13 cellular contexts compared by ENCODE assay signal in the genomic region with DNA sequence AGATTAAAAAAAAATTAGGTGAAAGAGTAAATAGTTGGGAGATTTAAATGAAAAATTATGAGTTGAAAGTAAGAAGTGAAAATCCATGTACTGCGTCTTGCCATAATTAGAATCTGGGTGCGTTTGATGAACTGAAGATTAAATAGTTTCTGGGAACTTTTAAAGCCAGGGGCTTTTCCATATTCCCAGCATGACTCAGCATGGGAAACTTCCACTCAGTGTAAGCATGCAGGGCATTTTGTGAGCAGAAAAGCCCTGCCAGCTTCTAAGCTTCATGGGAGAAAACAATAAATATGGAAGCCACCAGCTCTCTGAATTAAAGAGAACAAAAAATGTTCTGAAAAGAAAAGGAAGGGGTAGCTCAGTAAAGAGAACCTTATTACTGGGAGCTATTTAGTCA.
A peak's percentile ranks its signal among the peaks of the same experiment; 100 is the strongest.
DNase-seq lines count a peak whose midpoint lies in the region; ATAC-seq and TF ChIP-seq lines count a peak whose summit lies in the region.
"Had no signal": no experiment of that assay in that cellular context is flagged by ENCODE, and none has a peak within 500 bp of the region (broad histone marks: within the 10 kb centered on the region; RNA-seq: fewer than 3 reads in every experiment).

No MANE protein-coding gene starts in this region.

- peaks cover 11% of the 10 kb centered on the region for H3K9me3 Mint-ChIP-seq in neural crest cell
- peaks cover 0 to 3% (median 0%) of the 10 kb centered on the region in 5 donors for H3K9me3 Mint-ChIP-seq in CD8-positive, alpha-beta memory T cell
- H3K9me3 Mint-ChIP-seq: activated naive CD4-positive, alpha-beta T cell treated with anti-CD3 and anti-CD28 coated beads, Interleukin-2, amount 10 ng/mL, durations not matched to agents 7 days and 5 days had no signal

- no peaks in the 10 kb centered on the region for H3K27me3 Mint-ChIP-seq in neural crest cell (ENCODE audit: low read depth)
- H3K27me3 Mint-ChIP-seq in CD8-positive, alpha-beta memory T cell = peaks cover 0 to 11% of the 10 kb centered on the region in 2 donors
- H3K27me3 Mint-ChIP-seq: activated naive CD4-positive, alpha-beta T cell treated with anti-CD3 and anti-CD28 coated beads, Interleukin-2, amount 10 ng/mL, durations not matched to agents 7 days and 5 days had no signal

- no peak overlapping the region for H3K4me3 ChIP-seq in PC-3 (ENCODE audit: low read length)
- no peak overlapping the region for H3K4me3 ChIP-seq in fibroblast of mammary gland (ENCODE audit: control insufficient read depth, low read depth, low read length)
- no peak overlapping the region for H3K4me3 ChIP-seq in CD8-positive, alpha-beta memory T cell (ENCODE audit: low read length)
- H3K4me3 ChIP-seq: pancreas had no signal

- POLR2A ChIA-PET in PC-3 (lab: Charles Lee; ENCODE audit: unreplicated experiment) = no interaction called here
- POLR2A ChIA-PET in CD8-positive, alpha-beta memory T cell (lab: Charles Lee) = no interaction called here

- no peak overlapping the region for H3K4me2 ChIP-seq in PC-3 (ENCODE audit: low read length)

- H3K27me3 ChIP-seq in PC-3 (ENCODE audit: low read length) = no peaks in the 10 kb centered on the region
- H3K27me3 ChIP-seq in CD8-positive, alpha-beta memory T cell (ENCODE audit: insufficient read depth, low read length, poor library complexity, severe bottlenecking) = no peaks in the 10 kb centered on the region
- H3K27me3 ChIP-seq: pancreas had no signal

- intact Hi-C loops in PC-3 (cut with micrococcal nuclease) = no loop called here

- H3K4me1 ChIP-seq in PC-3 (ENCODE audit: insufficient read depth, low read length) = peaks cover 6% of the 10 kb centered on the region; the same call in 1 of the 2 replicates
- no peaks in the 10 kb centered on the region for H3K4me1 ChIP-seq in CD8-positive, alpha-beta memory T cell (ENCODE audit: insufficient read depth, low read length)
- H3K4me1 ChIP-seq: pancreas had no signal

- H3K9me2 ChIP-seq in PC-3 (replicated peaks; ENCODE audit: low read length) = no peaks in the 10 kb centered on the region

- DNase-seq in AG08395 (ENCODE audit: low spot score) = peak; percentile 13
- DNase-seq in PC-3 = peak; percentile 40
- DNase-seq in fibroblast of mammary gland (ENCODE audit: low read depth) = peak; percentile 81
- DNase-seq in neural crest cell (ENCODE audit: low read depth, low spot score) = no peak
- DNase-seq in CD8-positive, alpha-beta memory T cell = no peak
- no peak for DNase-seq in substantia nigra (lab: John Stamatoyannopoulos, UW)
- no peak for DNase-seq in activated CD4-positive, alpha-beta T cell treated with anti-CD3 and anti-CD28 coated beads, Interleukin-2, amount 50 U/mL, for 4 hours
- DNase-seq: activated naive CD4-positive, alpha-beta T cell treated with anti-CD3 and anti-CD28 coated beads, Interleukin-2, amount 10 ng/mL, durations not matched to agents 7 days and 5 days; H7; NCI-H345; pancreas had no signal

- no peaks in the 10 kb centered on the region for H4K20me1 ChIP-seq in PC-3 (ENCODE audit: low read length)

- 0 out of 2 replicates have a peak overlapping the region, but pooled peaks have one; percentile 21 for H3K9ac ChIP-seq in PC-3 (ENCODE audit: low read length)

- H3K27ac Mint-ChIP-seq in neural crest cell (ENCODE audit: unreplicated experiment) = peak overlapping the region; percentile 92
- H3K27ac Mint-ChIP-seq in CD8-positive, alpha-beta memory T cell = no peak overlapping the region
- H3K27ac Mint-ChIP-seq: activated naive CD4-positive, alpha-beta T cell treated with anti-CD3 and anti-CD28 coated beads, Interleukin-2, amount 10 ng/mL, durations not matched to agents 7 days and 5 days had no signal

- H3K4me3 Mint-ChIP-seq in neural crest cell = no peak overlapping the region
- no peak overlapping the region for H3K4me3 Mint-ChIP-seq in CD8-positive, alpha-beta memory T cell
- H3K4me3 Mint-ChIP-seq: activated naive CD4-positive, alpha-beta T cell treated with anti-CD3 and anti-CD28 coated beads, Interleukin-2, amount 10 ng/mL, durations not matched to agents 7 days and 5 days had no signal

- no peaks in the 10 kb centered on the region for H3K36me3 ChIP-seq in PC-3 (ENCODE audit: low read depth, low read length)
- H3K36me3 ChIP-seq in CD8-positive, alpha-beta memory T cell (ENCODE audit: insufficient read depth, low read length) = no peaks in the 10 kb centered on the region
- H3K36me3 ChIP-seq: pancreas had no signal

- H3K27ac ChIP-seq in PC-3 (ENCODE audit: low read length) = peak overlapping the region; percentile 14; the same call in 1 of the 2 replicates
- H3K27ac ChIP-seq in CD8-positive, alpha-beta memory T cell (ENCODE audit: low read depth, low read length) = no peak overlapping the region
- no peak overlapping the region for H3K27ac ChIP-seq in substantia nigra (ENCODE audit: low read depth, low read length, poor library complexity, severe bottlenecking)
- H3K27ac ChIP-seq: C4-2B, pancreas had no signal

- H3K36me3 Mint-ChIP-seq in neural crest cell (ENCODE audit: low read depth) = peaks cover 15% of the 10 kb centered on the region
- no peaks in the 10 kb centered on the region for H3K36me3 Mint-ChIP-seq in CD8-positive, alpha-beta memory T cell
- H3K36me3 Mint-ChIP-seq: activated naive CD4-positive, alpha-beta T cell treated with anti-CD3 and anti-CD28 coated beads, Interleukin-2, amount 10 ng/mL, durations not matched to agents 7 days and 5 days had no signal

- peaks cover 48% of the 10 kb centered on the region for H3K4me1 Mint-ChIP-seq in neural crest cell
- H3K4me1 Mint-ChIP-seq in CD8-positive, alpha-beta memory T cell = no peaks in the 10 kb centered on the region
- H3K4me1 Mint-ChIP-seq: activated naive CD4-positive, alpha-beta T cell treated with anti-CD3 and anti-CD28 coated beads, Interleukin-2, amount 10 ng/mL, durations not matched to agents 7 days and 5 days had no signal

- CTCF ChIA-PET in PC-3 (lab: Charles Lee) = interaction anchor here (0.6 kb wide), 1 partner anchor 52 kb away, joined by 3 read pairs; no protein-coding TSS in a partner anchor
- CTCF ChIA-PET in CD8-positive, alpha-beta memory T cell (lab: Charles Lee) = no interaction called here

- peak overlapping the region; percentile 56 for H2AFZ ChIP-seq in PC-3 (ENCODE audit: low read length)

- no peaks in the 10 kb centered on the region for H3K79me2 ChIP-seq in PC-3 (ENCODE audit: low read length)

- BruUV-seq in PC-3 (replicated peaks; lab: Mats Ljungman, UMichigan) = no TSS peak

- no peaks in the 10 kb centered on the region for H3F3A ChIP-seq in PC-3 (ENCODE audit: low read length, unreplicated experiment)

- TF ChIP-seq CTCF in PC-3 (conservative IDR thresholded peaks at IDR 0.05; ENCODE audit: low read depth, low read length) (no peak), fibroblast of mammary gland (conservative IDR thresholded peaks at IDR 0.05; ENCODE audit: control insufficient read depth, insufficient read depth, low read depth, low read length) (no peak), neural crest cell (conservative IDR thresholded peaks at IDR 0.05) (no peak)

- H3K9me3 ChIP-seq in PC-3 (ENCODE audit: low read length) = no peaks in the 10 kb centered on the region
- no peaks in the 10 kb centered on the region for H3K9me3 ChIP-seq in CD8-positive, alpha-beta memory T cell (ENCODE audit: low read length)
- H3K9me3 ChIP-seq: pancreas had no signal

- ATAC-seq in PC-3 (peak; percentile 48; the same call in 1 of the 2 replicates), HG03354 (IDR thresholded peaks at IDR 0.05; ENCODE audit: poor library complexity, severe bottlenecking, unreplicated experiment) (no peak)

Comparison
In these comparisons a context has a peak if more than half of its experiments do, and no peak if none do; other contexts are left out.
1. DNase-seq: peak in AG08395 (single experiment), PC-3 (single experiment) and fibroblast of mammary gland (single experiment); none in neural crest cell (single experiment), CD8-positive, alpha-beta memory T cell (0 of 5), substantia nigra (0 of 49) and activated CD4-positive, alpha-beta T cell treated with anti-CD3 and anti-CD28 coated beads, Interleukin-2, amount 50 U/mL, for 4 hours (0 of 2).